In genomic region chr12:110065540-110065939, GRCh38 we compare ENCODE assay signal across 1 cellular context.
TF ChIP-seq lines count a peak whose summit lies in the region.

No MANE protein-coding gene starts in this region.

TF ChIP-seq in SK-N-SH treated with all-trans-retinoic acid at 6 μM for 48 hours, 23 proteins besides CTCF, POLR2A, EP300 and RAD21 (continued from another document):
- TF ChIP-seq PATZ1 (CRISPR knock-in tag; IDR thresholded peaks at IDR 0.05; ENCODE audit: borderline replicate concordance) = no peak
- TF ChIP-seq ZNF8 (CRISPR knock-in tag; IDR thresholded peaks at IDR 0.05) = no peak
